In genomic region chr2:137910641-137911040, GRCh38 we compare ENCODE assay signal across 8 cellular contexts. TPM values are rescaled to one million over a fixed set of nuclear protein-coding genes. Genes with fewer than 3 reads are reported as not detected.
DNase-seq lines count a peak whose midpoint lies in the region; ATAC-seq, FAIRE-seq and TF ChIP-seq lines count a peak whose summit lies in the region.

No MANE protein-coding gene starts in this region.

- no peaks in the 10 kb centered on the region for H3K27me3 ChIP-seq in bronchial epithelial cell (ENCODE audit: control insufficient read depth, insufficient read depth, low read length)

- H3K4me1 Mint-ChIP-seq in nephron: peaks cover 22% of the 10 kb centered on the region

- no peak overlapping the region for H3K4me3 Mint-ChIP-seq in nephron

- no peaks in the 10 kb centered on the region for H3K9me3 Mint-ChIP-seq in nephron

- H3K36me3 ChIP-seq in bronchial epithelial cell (ENCODE audit: control insufficient read depth, insufficient read depth, low read length): no peaks in the 10 kb centered on the region

- in situ Hi-C loops in Caki2 (cut with HindIII; ENCODE audit: low pct_unique_long_range_greater_than_20kb, low sequenced_read_pairs): no loop called here

- TF ChIP-seq CTCF in LNCAP (IDR thresholded peaks at IDR 0.05): peak; percentile 47
- peak; percentile 22 for TF ChIP-seq CTCF in bronchial epithelial cell (IDR thresholded peaks at IDR 0.05; ENCODE audit: insufficient read depth, low read length, severe bottlenecking)
- TF ChIP-seq CTCF in nephron (IDR thresholded peaks at IDR 0.05; ENCODE audit: unreplicated experiment in 3 of 3): peak; percentile 65 to 85 (median 68)

- no peaks in the 10 kb centered on the region for H3K27me3 Mint-ChIP-seq in nephron (ENCODE audit: low read depth)

- FAIRE-seq in bronchial epithelial cell (lab: Jason Lieb, UNC): no peak

- DNase-seq in Caki2 (ENCODE audit: low read depth) (peak; percentile 19), bronchial epithelial cell (ENCODE audit: low read depth) (peak; percentile 32), NCI-H524 treated with DMSO at 0.1 percent for 48 hours (lab: John Stamatoyannopoulos, UW) (no peak), hepatic stellate cell (ENCODE audit: low spot score) (no peak)

- no peaks in the 10 kb centered on the region for H3K36me3 Mint-ChIP-seq in nephron (ENCODE audit: low read depth)

- no peak overlapping the region for H3K4me3 ChIP-seq in bronchial epithelial cell (ENCODE audit: low read depth, low read length)

- peak overlapping the region in 1 of 3 experiments; percentile 8 for H3K27ac Mint-ChIP-seq in nephron

- ATAC-seq in GM19023 (IDR thresholded peaks at IDR 0.05; ENCODE audit: unreplicated experiment) (no peak), GM21381 (IDR thresholded peaks at IDR 0.05; ENCODE audit: unreplicated experiment) (no peak)

RNA-seq across cellular contexts. Expression of gene HNMT, which starts 53.6 kb away (rescaled TPM):
- total RNA-seq in Caki2 (2014; rRNA removed; shearing (Covaris generic); ENCODE audit: low replicate concordance): 4.9 and 7.5 TPM in 2 replicates
- 1.1 and 3.8 TPM in 2 replicates for total RNA-seq in bronchial epithelial cell

Comparison
In these comparisons a context has a peak if more than half of its experiments do, and no peak if none do; other contexts are left out.
1. DNase-seq: peak in Caki2 (single experiment) and bronchial epithelial cell (single experiment); none in NCI-H524 treated with DMSO at 0.1 percent for 48 hours (single experiment) and hepatic stellate cell (single experiment).
2. Peak in every context shown above with its lines, with median percentiles within 50 percentile points of each other: CTCF ChIP-seq.